In the genomic region with DNA sequence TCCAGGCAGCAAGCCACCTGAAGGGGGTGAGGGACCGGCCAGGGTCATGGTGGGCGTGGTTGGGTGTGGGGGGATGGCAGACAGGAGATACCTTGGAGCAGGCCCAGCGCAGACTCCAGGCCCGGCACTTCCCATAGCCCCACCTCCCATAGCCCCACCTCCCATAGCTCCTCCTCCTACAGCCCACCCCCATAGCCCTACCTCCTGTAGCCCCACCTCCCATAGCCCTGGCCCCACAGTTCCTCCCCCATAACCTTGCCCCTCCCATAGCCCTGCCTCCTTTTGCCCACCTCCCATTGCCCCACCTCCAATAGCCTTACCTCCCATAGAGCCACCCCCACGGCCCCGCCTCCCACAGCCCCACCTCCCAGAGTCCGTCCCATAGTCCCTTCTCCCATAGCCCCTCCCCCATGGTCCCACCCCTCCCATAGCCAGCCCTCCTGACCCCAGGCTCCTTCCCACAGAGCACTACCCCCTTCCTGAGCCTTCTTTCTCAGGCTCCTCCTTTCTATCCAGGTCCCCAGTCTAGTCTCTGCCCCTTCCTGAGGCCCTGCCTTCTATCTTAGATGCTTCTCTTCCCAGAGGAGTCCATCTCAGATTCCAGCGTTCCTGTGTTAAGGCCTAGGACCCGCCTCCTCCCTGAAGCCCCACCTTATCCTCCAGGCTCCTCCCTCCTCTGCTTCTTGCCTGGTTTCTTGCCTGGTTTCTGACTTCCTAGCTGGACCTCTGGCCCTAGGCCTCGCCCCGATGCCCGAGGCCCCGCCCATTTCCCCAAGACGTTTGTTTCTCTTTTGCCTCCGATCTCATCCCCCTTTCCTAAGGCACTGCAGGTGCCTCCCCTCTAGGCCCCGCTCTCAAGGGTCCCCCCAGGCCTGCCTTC, we compare ENCODE assay signal across 8 cellular contexts. TPM values are rescaled to one million over a fixed set of nuclear protein-coding genes. Genes with fewer than 3 reads are reported as not detected.
A peak's percentile ranks its signal among the peaks of the same experiment; 100 is the strongest.
DNase-seq lines count a peak whose midpoint lies in the region; ATAC-seq and TF ChIP-seq lines count a peak whose summit lies in the region.

No MANE protein-coding gene starts in this region.

- no peaks in the 10 kb centered on the region for H4K20me1 ChIP-seq in mammary epithelial cell (ENCODE audit: insufficient read depth, low read length)

- peak overlapping the region; percentile 11 for H3K27ac Mint-ChIP-seq in activated CD4-positive, alpha-beta T cell treated with anti-CD3 and anti-CD28 coated beads, Interleukin-2, amount 10 ng/mL, durations not matched to agents 7 days and 5 days

- CTCF ChIA-PET in activated CD4-positive, alpha-beta T cell treated with anti-CD3 and anti-CD28 coated beads, Interleukin-2, amount 10 ng/mL, durations not matched to agents 7 days and 5 days (lab: Charles Lee): interaction anchor here (1.0 kb wide), 1 partner anchor 10 kb away, joined by 3 read pairs; no protein-coding TSS in a partner anchor
- CTCF ChIA-PET in mammary epithelial cell (lab: Charles Lee; ENCODE audit: low non-redundant PET): no interaction called here

- ATAC-seq in lower lobe of right lung (peak; percentile 45 to 70), GM18517 (IDR thresholded peaks at IDR 0.05; ENCODE audit: unreplicated experiment) (no peak)

- WGBS in mammary epithelial cell (ENCODE audit: low coverage, missing lambda C conversion rate): no CpG with 5 or more reads among the region's 16 CpGs

- TF ChIP-seq CTCF in mammary epithelial cell (conservative IDR thresholded peaks at IDR 0.05 in 1 of 2, IDR thresholded peaks at IDR 0.05 in 1 of 2; ENCODE audit: extremely low read depth in 1 of 2, insufficient read depth in 1 of 2, low read depth in 1 of 2, low read length in 2 of 2) (no peak), lower lobe of right lung (IDR thresholded peaks at IDR 0.05) (no peak)

- DNase-seq in activated CD4-positive, alpha-beta T cell treated with anti-CD3 and anti-CD28 coated beads, Interleukin-2, amount 10 ng/mL, durations not matched to agents 7 days and 5 days: peak; percentile 22
- no peak for DNase-seq in activated CD4-positive, alpha-beta T cell treated with anti-CD3 and anti-CD28 coated beads for 4 hours
- peak; percentile 97 for DNase-seq in NCI-H226
- DNase-seq in mammary epithelial cell: peak; percentile 8
- no peak for DNase-seq in lower lobe of right lung
- DNase-seq in NCI-H1105 treated with DMSO at 0.1 percent for 48 hours (lab: John Stamatoyannopoulos, UW): no peak
- DNase-seq in AML-193 (lab: John Stamatoyannopoulos, UW): no peak

- intact Hi-C loops in mammary epithelial cell (cut with micrococcal nuclease) (loop anchor here (5.0 kb wide), 1 partner anchor 46 kb away; the partner anchor contains the start of gene PTPRU), lower lobe of right lung (cut with DNase I) (no loop called here)

- in situ Hi-C loops in mammary epithelial cell (cut with MboI; ENCODE audit: low sequenced_read_pairs in 2 of 2): no loop called here

- no peak overlapping the region for H3K9ac ChIP-seq in mammary epithelial cell (ENCODE audit: insufficient read depth, low read length)

- H3K4me1 Mint-ChIP-seq in activated CD4-positive, alpha-beta T cell treated with anti-CD3 and anti-CD28 coated beads, Interleukin-2, amount 10 ng/mL, durations not matched to agents 7 days and 5 days: peaks cover 4% of the 10 kb centered on the region

- H3K27me3 ChIP-seq in mammary epithelial cell (ENCODE audit: insufficient read depth, low read length): no peaks in the 10 kb centered on the region
- no peaks in the 10 kb centered on the region for H3K27me3 ChIP-seq in lower lobe of right lung (ENCODE audit: low read depth)

- H3K9me3 ChIP-seq in mammary epithelial cell (replicated peaks; ENCODE audit: insufficient read depth, low read length) (no peaks in the 10 kb centered on the region), lower lobe of right lung (no peaks in the 10 kb centered on the region)

- POLR2A ChIA-PET in activated CD4-positive, alpha-beta T cell treated with anti-CD3 and anti-CD28 coated beads, Interleukin-2, amount 10 ng/mL, durations not matched to agents 7 days and 5 days (lab: Charles Lee): no interaction called here

- H3K36me3 ChIP-seq in mammary epithelial cell (ENCODE audit: insufficient read depth, low read length) (no peaks in the 10 kb centered on the region), lower lobe of right lung (peaks cover 19% of the 10 kb centered on the region)

- no peaks in the 10 kb centered on the region for H3K36me3 Mint-ChIP-seq in activated CD4-positive, alpha-beta T cell treated with anti-CD3 and anti-CD28 coated beads, Interleukin-2, amount 10 ng/mL, durations not matched to agents 7 days and 5 days (ENCODE audit: low read depth)

- H3K4me3 ChIP-seq in mammary epithelial cell (replicated peaks in 1 of 3; ENCODE audit: insufficient read depth in 1 of 3, low read depth in 2 of 3, low read length in 3 of 3): no peak overlapping the region
- H3K4me3 ChIP-seq in lower lobe of right lung: no peak overlapping the region

- H3K4me1 ChIP-seq in mammary epithelial cell (ENCODE audit: insufficient read depth, low read length): peaks cover 19% of the 10 kb centered on the region
- no peaks in the 10 kb centered on the region for H3K4me1 ChIP-seq in lower lobe of right lung

- H3K27ac ChIP-seq in mammary epithelial cell (ENCODE audit: insufficient read depth, low read depth, low read length) (no peak overlapping the region), lower lobe of right lung (no peak overlapping the region)

- dilution Hi-C loops in mammary epithelial cell (cut with HindIII; ENCODE audit: low sequenced_read_pairs): no loop called here

- no TSS peak for BruUV-seq in mammary epithelial cell (replicated peaks; lab: Mats Ljungman, UMichigan)

- no peaks in the 10 kb centered on the region for H3K27me3 Mint-ChIP-seq in activated CD4-positive, alpha-beta T cell treated with anti-CD3 and anti-CD28 coated beads, Interleukin-2, amount 10 ng/mL, durations not matched to agents 7 days and 5 days

- no peaks in the 10 kb centered on the region for H3K9me3 Mint-ChIP-seq in activated CD4-positive, alpha-beta T cell treated with anti-CD3 and anti-CD28 coated beads, Interleukin-2, amount 10 ng/mL, durations not matched to agents 7 days and 5 days

- H2AFZ ChIP-seq in mammary epithelial cell (ENCODE audit: low read depth, low read length): no peak overlapping the region

- no peak overlapping the region for H3K4me3 Mint-ChIP-seq in activated CD4-positive, alpha-beta T cell treated with anti-CD3 and anti-CD28 coated beads, Interleukin-2, amount 10 ng/mL, durations not matched to agents 7 days and 5 days

- no peaks in the 10 kb centered on the region for H3K79me2 ChIP-seq in mammary epithelial cell (ENCODE audit: insufficient read depth, low read length)

- no peak overlapping the region for H3K4me2 ChIP-seq in mammary epithelial cell (ENCODE audit: insufficient read depth, low read depth, low read length)

RNA-seq across cellular contexts. Expression of gene PTPRU, which starts 46.8 kb away (rescaled TPM):
- under 1 TPM; 0.22 to 0.31 TPM for total RNA-seq in activated CD4-positive, alpha-beta T cell treated with anti-CD3 and anti-CD28 coated beads, Interleukin-2, amount 10 ng/mL, durations not matched to agents 7 days and 5 days
- total RNA-seq in mammary epithelial cell: 10 to 100 TPM; 38.9 to 46.3 TPM
- polyA plus RNA-seq in mammary epithelial cell: 29.4 TPM
- polyA minus RNA-seq in mammary epithelial cell: 53.0 TPM
- 35.1 TPM for total RNA-seq in lower lobe of right lung

RNA-seq across cellular contexts. Expression of gene MECR, which starts 52.4 kb away (rescaled TPM):
- total RNA-seq in activated CD4-positive, alpha-beta T cell treated with anti-CD3 and anti-CD28 coated beads, Interleukin-2, amount 10 ng/mL, durations not matched to agents 7 days and 5 days: 10 to 100 TPM; 16.4 to 19.7 TPM
- total RNA-seq in mammary epithelial cell: 10 to 100 TPM; 28.7 to 35.4 TPM
- 31.3 TPM for polyA plus RNA-seq in mammary epithelial cell
- 41.2 TPM for polyA minus RNA-seq in mammary epithelial cell
- total RNA-seq in lower lobe of right lung: 16.9 TPM

Comparison
In these comparisons a context has a peak if more than half of its experiments do, and no peak if none do; other contexts are left out.
1. DNase-seq: peak in activated CD4-positive, alpha-beta T cell treated with anti-CD3 and anti-CD28 coated beads, Interleukin-2, amount 10 ng/mL, durations not matched to agents 7 days and 5 days (single experiment), NCI-H226 (single experiment) and mammary epithelial cell (single experiment); none in activated CD4-positive, alpha-beta T cell treated with anti-CD3 and anti-CD28 coated beads for 4 hours (0 of 2), lower lobe of right lung (single experiment), NCI-H1105 treated with DMSO at 0.1 percent for 48 hours (single experiment) and AML-193 (0 of 2).
2. RNA of gene PTPRU, which starts 46.8 kb away (total RNA-seq): 38.9 to 46.3 TPM in mammary epithelial cell and 35.1 TPM in lower lobe of right lung (single experiment); 0.22 to 0.31 TPM in activated CD4-positive, alpha-beta T cell treated with anti-CD3 and anti-CD28 coated beads, Interleukin-2, amount 10 ng/mL, durations not matched to agents 7 days and 5 days; every median in the first group is over 10 times any median in the second.